ENCODE assay signal across 25 cellular contexts in the genomic region with DNA sequence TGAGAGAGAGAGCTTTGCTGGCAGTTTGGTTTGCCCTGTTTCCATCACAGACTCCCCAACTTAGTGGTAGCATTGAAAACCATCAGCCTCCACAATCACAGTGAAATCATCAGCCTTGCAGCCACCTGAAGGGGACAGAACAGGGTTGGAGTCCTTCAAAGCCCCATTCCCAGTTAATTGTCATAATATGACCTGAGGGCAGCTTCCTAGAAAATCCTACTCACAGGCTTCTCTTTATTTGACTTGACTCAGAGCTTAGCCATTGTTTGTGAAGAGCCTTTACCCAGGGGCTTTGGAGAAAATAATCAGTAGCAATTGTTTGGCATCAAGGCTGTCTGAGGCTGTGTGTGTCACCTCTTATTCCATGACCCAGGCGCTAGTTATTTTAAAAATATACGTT.
DNase-seq lines count a peak whose midpoint lies in the region; ATAC-seq lines count a peak whose summit lies in the region.
"Had no signal": no experiment of that assay in that cellular context is flagged by ENCODE, and none has a peak within 500 bp of the region (broad histone marks: within the 10 kb centered on the region; RNA-seq: fewer than 3 reads in every experiment).

No MANE protein-coding gene starts in this region.

- no peak overlapping the region for H3K4me3 ChIP-seq in neuronal stem cell (ENCODE audit: low read length in 2 of 2)
- H3K4me3 ChIP-seq: cardiac muscle cell, gastroesophageal sphincter, ovary had no signal

- H3K9ac ChIP-seq in neuronal stem cell (ENCODE audit: low read depth, low read length, poor library complexity), result no peak overlapping the region

- H4K8ac ChIP-seq in neuronal stem cell (ENCODE audit: low read depth, low read length), result no peak overlapping the region

- no peak overlapping the region for H2BK120ac ChIP-seq in neuronal stem cell (ENCODE audit: low read depth, low read length)

- H3K36me3 ChIP-seq in neuronal stem cell (replicated peaks in 1 of 2; ENCODE audit: control insufficient read depth in 2 of 2, insufficient read depth in 2 of 2, low read length in 2 of 2), result no peaks in the 10 kb centered on the region
- H3K36me3 ChIP-seq: cardiac muscle cell, gastroesophageal sphincter, ovary, WERI-Rb-1 had no signal

- no peak overlapping the region for H3K4me2 ChIP-seq in neuronal stem cell (ENCODE audit: insufficient read depth, low read length, poor library complexity, severe bottlenecking)

- no peak overlapping the region for H2BK5ac ChIP-seq in neuronal stem cell (ENCODE audit: low read length)

- H3K79me1 ChIP-seq in neuronal stem cell (ENCODE audit: low read depth, low read length), result no peaks in the 10 kb centered on the region

- no peak overlapping the region for H4K91ac ChIP-seq in neuronal stem cell (ENCODE audit: low read depth, low read length, poor library complexity)

- H3K9me3 ChIP-seq in neuronal stem cell (replicated peaks in 1 of 2; ENCODE audit: control insufficient read depth in 2 of 2, insufficient read depth in 1 of 2, low read depth in 1 of 2, low read length in 2 of 2), result no peaks in the 10 kb centered on the region
- H3K9me3 ChIP-seq: gastroesophageal sphincter, ovary had no signal

- H2AK5ac ChIP-seq in neuronal stem cell (ENCODE audit: low read depth, low read length), result no peak overlapping the region

- H2AFZ ChIP-seq in neuronal stem cell (ENCODE audit: low read length), result no peak overlapping the region

- ATAC-seq in GM19351 (IDR thresholded peaks at IDR 0.05; ENCODE audit: unreplicated experiment), result no peak
- ATAC-seq in stimulated activated naive CD8-positive, alpha-beta T cell treated with anti-CD3 and anti-CD28 coated beads, Interleukin-15, Interleukin-2, amounts not matched to agents 100 U/mL and 50 U/mL, for 24 hours, result no peak
- ATAC-seq: activated CD8-positive, alpha-beta T cell treated with anti-CD3 and anti-CD28 coated beads, Interleukin-2, amount 10 ng/mL, durations not matched to agents 7 days and 5 days; esophagus mucosa; gastroesophageal sphincter; sciatic nerve had no signal

- WGBS in neuronal stem cell (ENCODE audit: extremely low coverage in 2 of 2, insufficient read length in 2 of 2, insufficient replicate concordance in 1 of 2), 2 donors, result no CpG with 5 or more reads among the region's 2 CpGs

- H3K4me1 ChIP-seq in neuronal stem cell (ENCODE audit: control insufficient read depth in 2 of 2, insufficient read depth in 1 of 2, low read depth in 1 of 2, low read length in 2 of 2), result peaks cover 3 to 4% of the 10 kb centered on the region in 2 donors
- H3K4me1 ChIP-seq: gastroesophageal sphincter had no signal

- no peak overlapping the region for H2BK15ac ChIP-seq in neuronal stem cell (ENCODE audit: low read length)

- DNase-seq in NCI-H1436 (lab: John Stamatoyannopoulos, UW) (peak; percentile 48), NCI-H1436 treated with DMSO at 0.1 percent for 48 hours (lab: John Stamatoyannopoulos, UW) (no peak), NCI-H146 treated with DMSO at 0.1 percent for 48 hours (lab: John Stamatoyannopoulos, UW; ENCODE audit: unreplicated experiment) (peak; percentile 98), SHP77 treated with DMSO at 0.1 percent for 48 hours (lab: John Stamatoyannopoulos, UW) (peak; percentile 37), neuronal stem cell (ENCODE audit: low spot score) (peak; percentile 71)
- DNase-seq in activated CD4-positive, alpha-beta T cell treated with anti-CD3 and anti-CD28 coated beads for 4 hours, result no peak
- DNase-seq in stimulated activated naive CD8-positive, alpha-beta T cell treated with anti-CD3 and anti-CD28 coated beads, Interleukin-15, Interleukin-2, amounts not matched to agents 100 U/mL and 50 U/mL, for 24 hours, result no peak
- DNase-seq: activated CD8-positive, alpha-beta T cell treated with anti-CD3 and anti-CD28 coated beads, Interleukin-2, amount 10 ng/mL, durations not matched to agents 7 days and 5 days; activated naive CD4-positive, alpha-beta T cell; activated T-cell treated with anti-CD3 and anti-CD28 coated beads, Interleukin-2, amount 50 U/mL, for 1 hour; AML-193; amniotic stem cell; IMR-90; naive B cell; NCI-H2029 treated with DMSO at 0.1 percent for 48 hours; NCI-H526 treated with DMSO at 0.1 percent for 48 hours; ovary; substantia nigra; WERI-Rb-1 had no signal

- H3K4ac ChIP-seq in neuronal stem cell (ENCODE audit: low read length), result no peak overlapping the region

- no peaks in the 10 kb centered on the region for H3K27me3 ChIP-seq in neuronal stem cell (ENCODE audit: control insufficient read depth in 3 of 3, insufficient read depth in 3 of 3, low read depth in 1 of 3, low read length in 3 of 3)
- H3K27me3 ChIP-seq: cardiac muscle cell, gastroesophageal sphincter, ovary had no signal

- no peak overlapping the region for H3K27ac ChIP-seq in neuronal stem cell (replicated peaks; ENCODE audit: low read length)
- H3K27ac ChIP-seq: 22Rv1, cardiac muscle cell, gastroesophageal sphincter, ovary, WERI-Rb-1 had no signal

- no peak overlapping the region for H2BK12ac ChIP-seq in neuronal stem cell (ENCODE audit: low read length)

- H3K18ac ChIP-seq in neuronal stem cell (ENCODE audit: low read length), result no peak overlapping the region

- no peak overlapping the region for H3K14ac ChIP-seq in neuronal stem cell (ENCODE audit: low read length)

- H3K23ac ChIP-seq in neuronal stem cell (ENCODE audit: low read depth, low read length, poor library complexity), result no peak overlapping the region

Comparison
In these comparisons a context has a peak if more than half of its experiments do, and no peak if none do; other contexts are left out.
1. DNase-seq: peak in NCI-H1436 (single experiment), NCI-H146 treated with DMSO at 0.1 percent for 48 hours (single experiment), SHP77 treated with DMSO at 0.1 percent for 48 hours (single experiment) and neuronal stem cell (single experiment); none in NCI-H1436 treated with DMSO at 0.1 percent for 48 hours (single experiment), activated CD4-positive, alpha-beta T cell treated with anti-CD3 and anti-CD28 coated beads for 4 hours (0 of 2) and stimulated activated naive CD8-positive, alpha-beta T cell treated with anti-CD3 and anti-CD28 coated beads, Interleukin-15, Interleukin-2, amounts not matched to agents 100 U/mL and 50 U/mL, for 24 hours (single experiment).